16 cellular contexts compared by ENCODE assay signal in genomic region chr16:86585821-86586611, GRCh38. TPM values are rescaled to one million over a fixed set of nuclear protein-coding genes. Genes with fewer than 3 reads are reported as not detected.
DNase-seq lines count a peak whose midpoint lies in the region; ATAC-seq and TF ChIP-seq lines count a peak whose summit lies in the region.
"Had no signal": no experiment of that assay in that cellular context is flagged by ENCODE, and none has a peak within 500 bp of the region (broad histone marks: within the 10 kb centered on the region; RNA-seq: fewer than 3 reads in every experiment).

No MANE protein-coding gene starts in this region.

- no peak for TF ChIP-seq POLR2A in gastrocnemius medialis (IDR thresholded peaks at IDR 0.05)

- H3K4me3 Mint-ChIP-seq in activated naive CD4-positive, alpha-beta T cell treated with anti-CD3 and anti-CD28 coated beads, Interleukin-2, amount 10 ng/mL, durations not matched to agents 7 days and 5 days = no peak overlapping the region
- H3K4me3 Mint-ChIP-seq: CD8-positive, alpha-beta memory T cell had no signal

- H3K36me3 ChIP-seq in gastrocnemius medialis = no peaks in the 10 kb centered on the region
- H3K36me3 ChIP-seq: esophagus muscularis mucosa, upper lobe of left lung had no signal

- H3K27ac Mint-ChIP-seq in activated naive CD4-positive, alpha-beta T cell treated with anti-CD3 and anti-CD28 coated beads, Interleukin-2, amount 10 ng/mL, durations not matched to agents 7 days and 5 days = no peak overlapping the region

- H3K4me1 ChIP-seq in gastrocnemius medialis = peaks cover 0 to 10% of the 10 kb centered on the region in 2 donors
- H3K4me1 ChIP-seq: body of pancreas, esophagus muscularis mucosa, upper lobe of left lung had no signal

- no peaks in the 10 kb centered on the region for H3K9me3 Mint-ChIP-seq in activated naive CD4-positive, alpha-beta T cell treated with anti-CD3 and anti-CD28 coated beads, Interleukin-2, amount 10 ng/mL, durations not matched to agents 7 days and 5 days
- H3K9me3 Mint-ChIP-seq: CD8-positive, alpha-beta memory T cell had no signal

- H3K4me3 ChIP-seq in fibroblast of the aortic adventitia (ENCODE audit: low read depth, low read length) = peak overlapping the region; percentile 16
- no peak overlapping the region for H3K4me3 ChIP-seq in gastrocnemius medialis
- H3K4me3 ChIP-seq: body of pancreas, esophagus muscularis mucosa, upper lobe of left lung had no signal

- H3K27ac ChIP-seq in gastrocnemius medialis = peak overlapping the region in 3 of 4 donors; percentile 11 to 71 (median 24)
- H3K27ac ChIP-seq: body of pancreas, upper lobe of left lung had no signal

- intact Hi-C loops in gastrocnemius medialis (cut with DNase I; ENCODE audit: low total_unique reads) = no loop called here

- in situ Hi-C loops in gastrocnemius medialis (cut with MboI; ENCODE audit: low sequenced_read_pairs in 4 of 4) = loop anchor here in 3 of 4 donors (10.0 to 25.0 kb wide), 2 partner anchors 169 to 176 kb away; no protein-coding TSS in a partner anchor

- TF ChIP-seq CTCF in fibroblast of the aortic adventitia (IDR thresholded peaks at IDR 0.05; ENCODE audit: insufficient read depth, low read length) = no peak
- TF ChIP-seq CTCF in gastrocnemius medialis (IDR thresholded peaks at IDR 0.05 in 4 of 5, conservative IDR thresholded peaks at IDR 0.05 in 1 of 5) = no peak

- no peaks in the 10 kb centered on the region for H3K36me3 Mint-ChIP-seq in activated naive CD4-positive, alpha-beta T cell treated with anti-CD3 and anti-CD28 coated beads, Interleukin-2, amount 10 ng/mL, durations not matched to agents 7 days and 5 days
- H3K36me3 Mint-ChIP-seq: CD8-positive, alpha-beta memory T cell had no signal

- no peaks in the 10 kb centered on the region for H3K9me3 ChIP-seq in gastrocnemius medialis
- H3K9me3 ChIP-seq: body of pancreas, esophagus muscularis mucosa, upper lobe of left lung had no signal

- ATAC-seq in SK-N-SH treated with all-trans-retinoic acid at 6 μM for 48 hours (peak; percentile 48), gastrocnemius medialis (no peak), GM21447 (IDR thresholded peaks at IDR 0.05; ENCODE audit: unreplicated experiment) (no peak)
- ATAC-seq: body of pancreas, left colon had no signal

- no peaks in the 10 kb centered on the region for H3K27me3 ChIP-seq in gastrocnemius medialis
- H3K27me3 ChIP-seq: body of pancreas, upper lobe of left lung had no signal

- H3K4me1 Mint-ChIP-seq in activated naive CD4-positive, alpha-beta T cell treated with anti-CD3 and anti-CD28 coated beads, Interleukin-2, amount 10 ng/mL, durations not matched to agents 7 days and 5 days = no peaks in the 10 kb centered on the region
- H3K4me1 Mint-ChIP-seq: CD8-positive, alpha-beta memory T cell had no signal

- CTCF ChIA-PET in activated naive CD4-positive, alpha-beta T cell treated with anti-CD3 and anti-CD28 coated beads, Interleukin-2, amount 10 ng/mL, durations not matched to agents 7 days and 5 days (lab: Charles Lee) = no interaction called here

- peaks cover 25% of the 10 kb centered on the region for H3K27me3 Mint-ChIP-seq in activated naive CD4-positive, alpha-beta T cell treated with anti-CD3 and anti-CD28 coated beads, Interleukin-2, amount 10 ng/mL, durations not matched to agents 7 days and 5 days

- DNase-seq in Daoy (ENCODE audit: low read depth) = peak; percentile 65
- peak; percentile 85 for DNase-seq in fibroblast of the aortic adventitia (ENCODE audit: low read depth)
- no peak for DNase-seq in gastrocnemius medialis
- DNase-seq in NCI-H128 (lab: John Stamatoyannopoulos, UW; ENCODE audit: unreplicated experiment) = no peak
- DNase-seq in superior temporal gyrus (ENCODE audit: extremely low spot score) = no peak
- DNase-seq in activated naive CD4-positive, alpha-beta T cell treated with anti-CD3 and anti-CD28 coated beads, Interleukin-2, amount 10 ng/mL, durations not matched to agents 7 days and 5 days = no peak
- DNase-seq: body of pancreas; CD8-positive, alpha-beta memory T cell; Karpas-422; left colon; NCI-H2107; posterior cingulate gyrus; upper lobe of left lung had no signal

TF ChIP-seq in SK-N-SH treated with all-trans-retinoic acid at 6 μM for 48 hours, 23 proteins besides CTCF, POLR2A, EP300 and RAD21:
- TF ChIP-seq ZNF565 (CRISPR knock-in tag; conservative IDR thresholded peaks at IDR 0.05; ENCODE audit: low read depth) (no peak), ZNF70 (CRISPR knock-in tag; IDR thresholded peaks at IDR 0.05) (no peak), CSRNP3 (CRISPR knock-in tag; IDR thresholded peaks at IDR 0.05) (no peak), ZC3H10 (CRISPR knock-in tag; IDR thresholded peaks at IDR 0.05) (no peak), SNAI2 (CRISPR knock-in tag; IDR thresholded peaks at IDR 0.05) (no peak), PATZ1 (CRISPR knock-in tag; IDR thresholded peaks at IDR 0.05; ENCODE audit: borderline replicate concordance) (no peak), CSDC2 (CRISPR knock-in tag; IDR thresholded peaks at IDR 0.05) (no peak), ISL1 (CRISPR knock-in tag; IDR thresholded peaks at IDR 0.05) (no peak), ARNTL (CRISPR knock-in tag; IDR thresholded peaks at IDR 0.05; ENCODE audit: borderline replicate concordance, low read depth) (no peak), ZNF8 (CRISPR knock-in tag; IDR thresholded peaks at IDR 0.05) (no peak)

RNA-seq across cellular contexts. Expression of gene FOXL1, which starts 7.7 kb away (rescaled TPM):
- total RNA-seq in Daoy (2014; rRNA removed; shearing (Covaris generic)) = 4.9 and 5.0 TPM in 2 replicates
- total RNA-seq in fibroblast of the aortic adventitia (ENCODE audit: low replicate concordance) = 0.90 and 5.8 TPM in 2 replicates
- 1 to 10 TPM; 2.0 to 5.9 (median 3.3) TPM for total RNA-seq in gastrocnemius medialis
- total RNA-seq: CD8-positive, alpha-beta memory T cell had no signal

RNA-seq across cellular contexts. Expression of gene FOXC2, which starts 19.4 kb away (rescaled TPM):
- 4.6 and 5.4 TPM in 2 replicates for total RNA-seq in Daoy (2014; rRNA removed; shearing (Covaris generic))
- 5.2 TPM in 1 of 2 replicates, not detected in the other for total RNA-seq in fibroblast of the aortic adventitia (ENCODE audit: low replicate concordance)
- total RNA-seq in gastrocnemius medialis = 1 to 10 TPM in 1 of 4 donors, under 1 TPM in 3; 0.17 to 1.0 (median 0.29) TPM
- total RNA-seq: CD8-positive, alpha-beta memory T cell had no signal

RNA-seq across cellular contexts. Expression of gene MTHFSD, which starts 31.0 kb away (rescaled TPM):
- 6.5 and 13.9 TPM in 2 replicates for total RNA-seq in Daoy (2014; rRNA removed; shearing (Covaris generic))
- total RNA-seq in fibroblast of the aortic adventitia (ENCODE audit: low replicate concordance) (5.7 and 15.9 TPM in 2 replicates), gastrocnemius medialis (10 to 100 TPM; 10.9 to 31.2 (median 16.0) TPM)

Comparison
In these comparisons a context has a peak if more than half of its experiments do, and no peak if none do; other contexts are left out.
1. DNase-seq: peak in Daoy (single experiment) and fibroblast of the aortic adventitia (single experiment); none in gastrocnemius medialis (0 of 2), NCI-H128 (single experiment), superior temporal gyrus (single experiment) and activated naive CD4-positive, alpha-beta T cell treated with anti-CD3 and anti-CD28 coated beads, Interleukin-2, amount 10 ng/mL, durations not matched to agents 7 days and 5 days (single experiment).